9 cellular contexts compared by ENCODE assay signal in genomic region chr15:80999623-81000036, GRCh38. TPM values are rescaled to one million over a fixed set of nuclear protein-coding genes. Genes with fewer than 3 reads are reported as not detected.
A peak's percentile ranks its signal among the peaks of the same experiment; 100 is the strongest.
DNase-seq lines count a peak whose midpoint lies in the region; ATAC-seq, FAIRE-seq and TF ChIP-seq lines count a peak whose summit lies in the region.
"Had no signal": no experiment of that assay in that cellular context is flagged by ENCODE, and none has a peak within 500 bp of the region (broad histone marks: within the 10 kb centered on the region; RNA-seq: fewer than 3 reads in every experiment).

No MANE protein-coding gene starts in this region.

- no peaks in the 10 kb centered on the region for H3K27me3 ChIP-seq in endothelial cell of umbilical vein (ENCODE audit: control insufficient read depth in 2 of 2, insufficient read depth in 2 of 2, low read length in 2 of 2)
- no peaks in the 10 kb centered on the region for H3K27me3 ChIP-seq in sigmoid colon

- intact Hi-C loops in endothelial cell of umbilical vein (cut with micrococcal nuclease) = loop anchor here (1.0 to 10.0 kb wide), 7 partner anchors 10 to 1145 kb away; partner anchors contain the start of genes MESD and MEX3B
- intact Hi-C loops in sigmoid colon (cut with DNase I) = loop anchor here (10.0 kb wide), 2 partner anchors 325 to 1045 kb away; partner anchors contain the start of genes MEX3B and STARD5

- H3K9me3 ChIP-seq in endothelial cell of umbilical vein (replicated peaks; ENCODE audit: control insufficient read depth, insufficient read depth, low read length) = no peaks in the 10 kb centered on the region
- no peaks in the 10 kb centered on the region for H3K9me3 ChIP-seq in sigmoid colon

- no peak overlapping the region for H3K9ac ChIP-seq in endothelial cell of umbilical vein (replicated peaks; ENCODE audit: extremely low read depth, insufficient read depth, low read length)

- no peak overlapping the region for H2AFZ ChIP-seq in endothelial cell of umbilical vein (ENCODE audit: low read depth, low read length)

- no peaks in the 10 kb centered on the region for H3K9me1 ChIP-seq in endothelial cell of umbilical vein (replicated peaks; ENCODE audit: control insufficient read depth, extremely low read depth, insufficient read depth, low read length)

- POLR2A ChIA-PET in endothelial cell of umbilical vein (lab: Charles Lee) = no interaction called here

- peak; percentile 90 for FAIRE-seq in GM18507 (lab: Jason Lieb, UNC)
- FAIRE-seq in endothelial cell of umbilical vein (lab: Jason Lieb, UNC) = no peak
- FAIRE-seq: TTC549 had no signal

- peaks cover 0 to 4% of the 10 kb centered on the region in 2 experiments for H3K36me3 ChIP-seq in endothelial cell of umbilical vein (ENCODE audit: control insufficient read depth in 2 of 2, extremely low read depth in 1 of 2, insufficient read depth in 2 of 2, low read length in 2 of 2)
- peaks cover 0 to 12% (median 0%) of the 10 kb centered on the region in 4 donors for H3K36me3 ChIP-seq in sigmoid colon

- H3K4me1 ChIP-seq in endothelial cell of umbilical vein (ENCODE audit: control insufficient read depth, extremely low read depth, insufficient read depth, low read length) (peaks cover 30% of the 10 kb centered on the region), sigmoid colon (peaks cover 0 to 40% (median 25%) of the 10 kb centered on the region in 4 donors)

- TF ChIP-seq POLR2A in endothelial cell of umbilical vein (IDR thresholded peaks at IDR 0.05; ENCODE audit: low read depth, low read length) (no peak), sigmoid colon (IDR thresholded peaks at IDR 0.05) (no peak)

- TF ChIP-seq CTCF in endothelial cell of umbilical vein (IDR thresholded peaks at IDR 0.05; ENCODE audit: extremely low read depth in 1 of 2, insufficient read depth in 1 of 2, low read depth in 1 of 2, low read length in 2 of 2) (no peak), sigmoid colon (IDR thresholded peaks at IDR 0.05) (no peak)

- peak overlapping the region; percentile 79 for H3K4me2 ChIP-seq in endothelial cell of umbilical vein (ENCODE audit: insufficient read depth, low read length)

- DNase-seq in GM18507 (ENCODE audit: extremely low spot score, insufficient read length, low read depth) (no peak), endothelial cell of umbilical vein (ENCODE audit: low read depth, low spot score) (no peak), sigmoid colon (no peak), NCI-H524 (lab: John Stamatoyannopoulos, UW) (no peak), NCI-H2029 treated with DMSO at 0.1 percent for 48 hours (lab: John Stamatoyannopoulos, UW) (no peak)
- DNase-seq in activated CD4-positive, alpha-beta T cell treated with anti-CD3 and anti-CD28 coated beads for 48 hours = peak; percentile 80

- H3K27ac ChIP-seq in endothelial cell of umbilical vein (ENCODE audit: insufficient read depth, low read depth, low read length) (no peak overlapping the region), sigmoid colon (peak overlapping the region; percentile 94 to 98 (median 96))

- WGBS in sigmoid colon, 2 donors = 10 to 25% methylated on average over 13 of the region's 13 CpGs

- H3K79me2 ChIP-seq in endothelial cell of umbilical vein (ENCODE audit: control insufficient read depth, insufficient read depth, low read length) = peaks cover 41% of the 10 kb centered on the region

- peaks cover 4% of the 10 kb centered on the region for H4K20me1 ChIP-seq in endothelial cell of umbilical vein (replicated peaks; ENCODE audit: control insufficient read depth, extremely low read depth, insufficient read depth, low read length)

- dilution Hi-C loops in endothelial cell of umbilical vein (cut with MboI; ENCODE audit: extremely low pct_ligation_motif_present, low sequenced_read_pairs) = no loop called here

- TF ChIP-seq EP300 in sigmoid colon (IDR thresholded peaks at IDR 0.05) = no peak

- ATAC-seq in HG03439 (IDR thresholded peaks at IDR 0.05; ENCODE audit: unreplicated experiment) (peak; percentile 29), HG02678 (IDR thresholded peaks at IDR 0.05; ENCODE audit: unreplicated experiment) (no peak)

- H3K4me3 ChIP-seq in endothelial cell of umbilical vein (replicated peaks in 1 of 3; ENCODE audit: insufficient read depth in 1 of 3, low read depth in 1 of 3, low read length in 3 of 3) (peak overlapping the region in 1 of 3 experiments; percentile 87), sigmoid colon (peak overlapping the region in 3 of 4 donors; percentile 79 to 88 (median 87))

- BruUV-seq in endothelial cell of umbilical vein (replicated peaks; lab: Mats Ljungman, UMichigan) = no TSS peak

- CTCF ChIA-PET in endothelial cell of umbilical vein (lab: Charles Lee) = interaction anchor here (6.4 to 8.6 kb wide), 2 partner anchors 106 to 267 kb away, joined by 52 to 114 read pairs; no protein-coding TSS in a partner anchor

TF ChIP-seq in endothelial cell of umbilical vein, 7 proteins besides CTCF, POLR2A, EP300 and RAD21:
- TF ChIP-seq MYC (IDR thresholded peaks at IDR 0.05; ENCODE audit: low read depth, low read length) (no peak), JUN (IDR thresholded peaks at IDR 0.05; ENCODE audit: borderline replicate concordance, insufficient read depth, insufficient read length, low read depth) (no peak), GATA2 (IDR thresholded peaks at IDR 0.05; ENCODE audit: insufficient read depth, insufficient read length, low read depth, low read length) (no peak), POLR2AphosphoS5 (IDR thresholded peaks at IDR 0.05; ENCODE audit: insufficient read depth, low read depth, low read length) (no peak), FOS (IDR thresholded peaks at IDR 0.05; ENCODE audit: borderline replicate concordance, insufficient read depth, low read length) (no peak), EZH2 (IDR thresholded peaks at IDR 0.05; ENCODE audit: borderline replicate concordance, low read depth, low read length, severe bottlenecking) (no peak)
- TF ChIP-seq, protein P1, sequence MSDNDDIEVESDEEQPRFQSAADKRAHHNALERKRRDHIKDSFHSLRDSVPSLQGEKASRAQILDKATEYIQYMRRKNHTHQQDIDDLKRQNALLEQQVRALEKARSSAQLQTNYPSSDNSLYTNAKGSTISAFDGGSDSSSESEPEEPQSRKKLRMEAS (IDR thresholded peaks at IDR 0.05; ENCODE audit: insufficient read depth, insufficient read length) = no peak

RNA-seq across cellular contexts. Expression of gene TLNRD1, which starts 1.1 kb away (rescaled TPM):
- total RNA-seq in endothelial cell of umbilical vein (33.0 and 33.2 TPM in 2 replicates), sigmoid colon (10 to 100 TPM; 12.5 to 18.3 (median 12.8) TPM)
- polyA plus RNA-seq in endothelial cell of umbilical vein (17.8 and 21.7 TPM in 2 replicates), sigmoid colon (10 to 100 TPM in 1 of 3 donors, 1 to 10 TPM in 2; 6.6 to 10.6 (median 6.9) TPM)
- 10.2 and 14.1 TPM in 2 replicates for polyA plus RNA-seq in endothelial cell of umbilical vein (2011; cell fraction: cytosol; rRNA removed)
- 6.6 and 7.0 TPM in 2 replicates for polyA plus RNA-seq in endothelial cell of umbilical vein (2011; cell fraction: nucleus; rRNA removed)
- polyA plus RNA-seq in endothelial cell of umbilical vein (2012) = 11.4 and 12.9 TPM in 2 replicates
- 8.3 and 11.1 TPM in 2 replicates for polyA minus RNA-seq in endothelial cell of umbilical vein
- 14.3 TPM for polyA minus RNA-seq in endothelial cell of umbilical vein (2011; cell fraction: cytosol; rRNA and poly(A)+ RNA removed)
- polyA minus RNA-seq in endothelial cell of umbilical vein (2011; cell fraction: nucleus; rRNA and poly(A)+ RNA removed) = 10.1 and 13.9 TPM in 2 replicates

RNA-seq across cellular contexts. Expression of gene MESD, which starts 10.0 kb away (rescaled TPM):
- total RNA-seq in endothelial cell of umbilical vein (30.5 and 32.9 TPM in 2 replicates), sigmoid colon (10 to 100 TPM; 11.7 to 20.8 (median 15.7) TPM)
- polyA plus RNA-seq in endothelial cell of umbilical vein (10.2 and 12.8 TPM in 2 replicates), sigmoid colon (10 to 100 TPM in 1 of 3 donors, 1 to 10 TPM in 2; 5.4 to 20.1 (median 6.9) TPM)
- polyA plus RNA-seq in endothelial cell of umbilical vein (2011; cell fraction: cytosol; rRNA removed) = 17.2 and 18.8 TPM in 2 replicates
- polyA plus RNA-seq in endothelial cell of umbilical vein (2011; cell fraction: nucleus; rRNA removed) = 17.6 and 19.6 TPM in 2 replicates
- 25.5 and 33.0 TPM in 2 replicates for polyA plus RNA-seq in endothelial cell of umbilical vein (2012)
- polyA minus RNA-seq in endothelial cell of umbilical vein = 12.9 and 13.1 TPM in 2 replicates
- 12.8 TPM for polyA minus RNA-seq in endothelial cell of umbilical vein (2011; cell fraction: cytosol; rRNA and poly(A)+ RNA removed)
- polyA minus RNA-seq in endothelial cell of umbilical vein (2011; cell fraction: nucleus; rRNA and poly(A)+ RNA removed) = 13.8 and 15.9 TPM in 2 replicates
